ENCODE assay signal across 9 cellular contexts in the genomic region with DNA sequence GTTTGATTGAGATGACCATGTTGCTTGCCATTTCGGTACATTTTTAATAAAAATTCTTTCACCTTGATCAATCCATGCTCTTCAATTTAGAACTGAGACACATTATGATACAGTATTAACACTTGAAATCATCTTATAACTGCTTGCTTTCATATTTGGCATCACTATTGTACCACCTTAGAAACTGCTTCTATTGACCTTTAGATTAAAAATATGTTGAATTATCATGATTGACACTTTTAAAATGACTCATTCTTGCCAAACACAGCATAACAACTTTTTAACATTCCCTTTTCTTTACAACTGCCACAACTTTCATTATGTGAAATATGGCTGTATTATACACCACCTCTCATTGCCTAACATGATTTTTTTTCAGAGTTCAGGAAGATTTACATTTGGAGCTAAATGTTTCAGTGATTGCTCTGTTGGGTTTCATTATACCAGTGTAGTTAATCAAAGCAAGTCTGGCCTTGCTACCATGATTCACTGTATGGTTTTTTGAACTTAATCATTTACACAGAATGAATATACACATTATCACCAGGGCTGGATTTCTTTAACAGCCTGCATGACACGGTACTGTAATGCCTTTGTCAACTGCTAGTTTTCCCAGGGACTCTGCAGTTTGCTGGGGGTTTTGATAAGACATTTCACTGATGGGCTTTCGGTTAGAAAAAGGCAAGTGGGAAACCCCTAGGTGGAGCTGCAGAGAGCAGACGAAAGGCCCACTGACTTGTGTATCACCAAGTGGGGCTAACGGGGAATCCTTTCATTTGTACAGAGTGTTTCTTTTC.
DNase-seq lines count a peak whose midpoint lies in the region; ATAC-seq and TF ChIP-seq lines count a peak whose summit lies in the region.
"Had no signal": no experiment of that assay in that cellular context is flagged by ENCODE, and none has a peak within 500 bp of the region (broad histone marks: within the 10 kb centered on the region; RNA-seq: fewer than 3 reads in every experiment).

No MANE protein-coding gene starts in this region.

- no peaks in the 10 kb centered on the region for H3K9me3 ChIP-seq in DND-41 (ENCODE audit: insufficient read depth, low read length, severe bottlenecking)
- H3K9me3 ChIP-seq: neutrophil had no signal

- ATAC-seq in DND-41 (ENCODE audit: insufficient read depth, low read depth), result no peak

- H3K27me3 ChIP-seq in DND-41 (ENCODE audit: insufficient read depth, low read length, poor library complexity), result no peaks in the 10 kb centered on the region
- H3K27me3 ChIP-seq: neutrophil had no signal

- DNase-seq in DND-41, result peak; percentile 5
- DNase-seq in GM20000 (ENCODE audit: low spot score), result peak; percentile 31
- DNase-seq in LNCaP clone FGC (ENCODE audit: low read depth), result no peak
- peak; percentile 4 for DNase-seq in activated gamma-delta T cell treated with anti-CD3 and anti-CD28 coated beads, Interleukin-2, amount 50 U/mL, for 16 hours (ENCODE audit: low read depth)
- peak; percentile 20 for DNase-seq in kidney glomerular epithelial cell (lab: John Stamatoyannopoulos, UW)
- no peak for DNase-seq in GM19238 (ENCODE audit: insufficient read length, low spot score)
- DNase-seq in NCI-H2107 treated with DMSO at 0.1 percent for 48 hours (lab: John Stamatoyannopoulos, UW; ENCODE audit: unreplicated experiment), result no peak
- no peak for DNase-seq in KG1 (lab: John Stamatoyannopoulos, UW)

- TF ChIP-seq CTCF in DND-41 (IDR thresholded peaks at IDR 0.05; ENCODE audit: borderline replicate concordance, extremely low read depth, low read length, poor library complexity, severe bottlenecking), result no peak
- no peak for TF ChIP-seq CTCF in GM20000 (IDR thresholded peaks at IDR 0.05; ENCODE audit: extremely low read depth, missing control alignments)
- 0 out of 2 replicates have a peak, but pooled peaks have one; percentile 3 for TF ChIP-seq CTCF in LNCaP clone FGC (IDR thresholded peaks at IDR 0.05; ENCODE audit: control insufficient read depth, extremely low read depth, insufficient read depth)

- H3K9ac ChIP-seq in DND-41 (ENCODE audit: low read depth, low read length), result no peak overlapping the region

- H3K4me2 ChIP-seq in DND-41 (ENCODE audit: insufficient read depth, low read length), result no peak overlapping the region

- no peak overlapping the region for H2AFZ ChIP-seq in DND-41 (ENCODE audit: low read depth, low read length)

- no peaks in the 10 kb centered on the region for H3K36me3 ChIP-seq in DND-41 (ENCODE audit: insufficient read depth, low read length)
- H3K36me3 ChIP-seq: neutrophil had no signal

- no peak overlapping the region for H3K27ac ChIP-seq in DND-41 (ENCODE audit: low read length)
- H3K27ac ChIP-seq: neutrophil had no signal

- H3K4me3 ChIP-seq in DND-41 (ENCODE audit: low read depth in 1 of 2, low read length in 2 of 2) (no peak overlapping the region), LNCaP clone FGC (ENCODE audit: low read depth, low read length) (no peak overlapping the region)

- no peaks in the 10 kb centered on the region for H4K20me1 ChIP-seq in DND-41 (ENCODE audit: insufficient read depth, low read length)

- no peaks in the 10 kb centered on the region for H3K79me2 ChIP-seq in DND-41 (ENCODE audit: insufficient read depth, low read length)

- H3K4me1 ChIP-seq in DND-41 (ENCODE audit: insufficient read depth, low read length), result no peaks in the 10 kb centered on the region

Comparison
In these comparisons a context has a peak if more than half of its experiments do, and no peak if none do; other contexts are left out.
1. DNase-seq: peak in DND-41 (single experiment), GM20000 (single experiment), activated gamma-delta T cell treated with anti-CD3 and anti-CD28 coated beads, Interleukin-2, amount 50 U/mL, for 16 hours (single experiment) and kidney glomerular epithelial cell (single experiment); none in LNCaP clone FGC (single experiment), GM19238 (single experiment), NCI-H2107 treated with DMSO at 0.1 percent for 48 hours (single experiment) and KG1 (single experiment).